Comparison of ENCODE assay signal across 12 cellular contexts in genomic region chr1:239912471-239912870, GRCh38.
DNase-seq lines count a peak whose midpoint lies in the region.
"Had no signal": no experiment of that assay in that cellular context is flagged by ENCODE, and none has a peak within 500 bp of the region (broad histone marks: within the 10 kb centered on the region; RNA-seq: fewer than 3 reads in every experiment).

No MANE protein-coding gene starts in this region.

- peaks cover 2% of the 10 kb centered on the region for H3K4me1 Mint-ChIP-seq in activated CD4-positive, alpha-beta memory T cell treated with anti-CD3 and anti-CD28 coated beads, Interleukin-2, amount 10 ng/mL, durations not matched to agents 7 days and 5 days

- no peak overlapping the region for H3K4me3 Mint-ChIP-seq in activated CD4-positive, alpha-beta memory T cell treated with anti-CD3 and anti-CD28 coated beads, Interleukin-2, amount 10 ng/mL, durations not matched to agents 7 days and 5 days
- H3K4me3 Mint-ChIP-seq: activated CD8-positive, alpha-beta T cell treated with anti-CD3 and anti-CD28 coated beads, Interleukin-2, amount 10 ng/mL, durations not matched to agents 7 days and 5 days; T-helper 2 cell treated with Interferon-gamma antibody and Interleukin-4, amounts not matched to agents 5 μg/mL and 100 μg/mL, for 36 hours had no signal

- no peaks in the 10 kb centered on the region for H3K36me3 Mint-ChIP-seq in activated CD4-positive, alpha-beta memory T cell treated with anti-CD3 and anti-CD28 coated beads, Interleukin-2, amount 10 ng/mL, durations not matched to agents 7 days and 5 days (ENCODE audit: low read depth)

- no peak overlapping the region for H3K4me3 ChIP-seq in skeletal muscle cell (ENCODE audit: low read depth, low read length)

- H3K27ac Mint-ChIP-seq in activated CD4-positive, alpha-beta memory T cell treated with anti-CD3 and anti-CD28 coated beads, Interleukin-2, amount 10 ng/mL, durations not matched to agents 7 days and 5 days = no peak overlapping the region
- H3K27ac Mint-ChIP-seq: activated CD8-positive, alpha-beta T cell treated with anti-CD3 and anti-CD28 coated beads, Interleukin-2, amount 10 ng/mL, durations not matched to agents 7 days and 5 days; T-helper 2 cell treated with Interferon-gamma antibody and Interleukin-4, amounts not matched to agents 5 μg/mL and 100 μg/mL, for 36 hours had no signal

- H3K27me3 Mint-ChIP-seq in activated CD4-positive, alpha-beta memory T cell treated with anti-CD3 and anti-CD28 coated beads, Interleukin-2, amount 10 ng/mL, durations not matched to agents 7 days and 5 days = peaks cover 21% of the 10 kb centered on the region

- no peaks in the 10 kb centered on the region for H3K9me3 Mint-ChIP-seq in activated CD4-positive, alpha-beta memory T cell treated with anti-CD3 and anti-CD28 coated beads, Interleukin-2, amount 10 ng/mL, durations not matched to agents 7 days and 5 days
- H3K9me3 Mint-ChIP-seq: T-helper 2 cell treated with Interferon-gamma antibody and Interleukin-4, amounts not matched to agents 5 μg/mL and 100 μg/mL, for 36 hours had no signal

- POLR2A ChIA-PET in activated CD4-positive, alpha-beta memory T cell treated with anti-CD3 and anti-CD28 coated beads, Interleukin-2, amount 10 ng/mL, durations not matched to agents 7 days and 5 days (lab: Charles Lee) = no interaction called here

- CTCF ChIA-PET in activated CD4-positive, alpha-beta memory T cell treated with anti-CD3 and anti-CD28 coated beads, Interleukin-2, amount 10 ng/mL, durations not matched to agents 7 days and 5 days (lab: Charles Lee) = no interaction called here

- DNase-seq in HCEC 1CT (peak; percentile 17), RPMI7951 (ENCODE audit: low read depth) (peak; percentile 67), fibroblast of peridontal ligament (ENCODE audit: extremely low read depth) (peak; percentile 49), skeletal muscle cell (ENCODE audit: low read depth) (peak; percentile 28), NCI-H69 (lab: John Stamatoyannopoulos, UW) (no peak), GF-D8 (lab: John Stamatoyannopoulos, UW) (no peak), DMS153 treated with DMSO at 0.1 percent for 48 hours (lab: John Stamatoyannopoulos, UW; ENCODE audit: unreplicated experiment) (no peak)
- no peak for DNase-seq in activated CD4-positive, alpha-beta memory T cell treated with anti-CD3 and anti-CD28 coated beads, Interleukin-2, amount 10 ng/mL, durations not matched to agents 7 days and 5 days
- DNase-seq: activated CD8-positive, alpha-beta T cell treated with anti-CD3 and anti-CD28 coated beads, Interleukin-2, amount 10 ng/mL, durations not matched to agents 7 days and 5 days; activated naive CD4-positive, alpha-beta T cell treated with Interleukin-2 at 50 U/mL for 16 hours; midbrain had no signal

Comparison
In these comparisons a context has a peak if more than half of its experiments do, and no peak if none do; other contexts are left out.
1. DNase-seq: peak in HCEC 1CT (single experiment), RPMI7951 (single experiment), fibroblast of peridontal ligament (single experiment) and skeletal muscle cell (single experiment); none in NCI-H69 (single experiment), activated CD4-positive, alpha-beta memory T cell treated with anti-CD3 and anti-CD28 coated beads, Interleukin-2, amount 10 ng/mL, durations not matched to agents 7 days and 5 days (single experiment), GF-D8 (single experiment) and DMS153 treated with DMSO at 0.1 percent for 48 hours (single experiment).